Comparison of ENCODE assay signal across 20 cellular contexts in genomic region chr5:85646641-85647040, GRCh38.
"Had no signal": no experiment of that assay in that cellular context is flagged by ENCODE, and none has a peak within 500 bp of the region (broad histone marks: within the 10 kb centered on the region; RNA-seq: fewer than 3 reads in every experiment).

No MANE protein-coding gene starts in this region.

- H3K9me3 Mint-ChIP-seq: activated CD8-positive, alpha-beta T cell treated with anti-CD3 and anti-CD28 coated beads for 36 hours had no signal

- H3K36me3 ChIP-seq: adrenal gland, breast epithelium, esophagus muscularis mucosa, neutrophil, pancreas, transverse colon had no signal

- H3K27me3 Mint-ChIP-seq: activated CD4-positive, alpha-beta T cell treated with anti-CD3 and anti-CD28 coated beads, Interleukin-2, amount 10 ng/mL, durations not matched to agents 7 days and 5 days; activated CD8-positive, alpha-beta T cell treated with anti-CD3 and anti-CD28 coated beads for 36 hours; activated naive CD4-positive, alpha-beta T cell treated with anti-CD3 and anti-CD28 coated beads, Interleukin-2, amount 50 U/mL, for 24 hours; central memory CD8-positive, alpha-beta T cell; effector memory CD8-positive, alpha-beta T cell; natural killer cell treated with Interleukin-12 subunit alpha and Interleukin-12 subunit beta and Interleukin-15 and Interleukin-18, amount 100 ng/mL, for 72 hours had no signal

- H3K4me1 ChIP-seq: adrenal gland, breast epithelium, esophagus muscularis mucosa, pancreas, psoas muscle, transverse colon had no signal

- H3K4me3 Mint-ChIP-seq: activated CD4-positive, alpha-beta T cell treated with anti-CD3 and anti-CD28 coated beads, Interleukin-2, amount 10 ng/mL, durations not matched to agents 7 days and 5 days; activated CD8-positive, alpha-beta T cell treated with anti-CD3 and anti-CD28 coated beads for 36 hours; activated naive CD4-positive, alpha-beta T cell treated with anti-CD3 and anti-CD28 coated beads, Interleukin-2, amount 50 U/mL, for 24 hours; central memory CD8-positive, alpha-beta T cell; effector memory CD8-positive, alpha-beta T cell; natural killer cell treated with Interleukin-12 subunit alpha and Interleukin-12 subunit beta and Interleukin-15 and Interleukin-18, amount 100 ng/mL, for 72 hours had no signal

- H3K4me1 Mint-ChIP-seq: activated CD4-positive, alpha-beta T cell treated with anti-CD3 and anti-CD28 coated beads, Interleukin-2, amount 10 ng/mL, durations not matched to agents 7 days and 5 days; activated naive CD4-positive, alpha-beta T cell treated with anti-CD3 and anti-CD28 coated beads, Interleukin-2, amount 50 U/mL, for 24 hours; central memory CD8-positive, alpha-beta T cell had no signal

- H3K36me3 Mint-ChIP-seq: activated naive CD4-positive, alpha-beta T cell treated with anti-CD3 and anti-CD28 coated beads, Interleukin-2, amount 50 U/mL, for 24 hours had no signal

- DNase-seq: activated CD4-positive, alpha-beta T cell treated with anti-CD3 and anti-CD28 coated beads, Interleukin-2, amount 10 ng/mL, durations not matched to agents 7 days and 5 days; activated CD4-positive, CD25-positive, alpha-beta regulatory T cell treated with anti-CD3 and anti-CD28 coated beads, Interleukin-2, amount 50 U/mL, for 72 hours; activated CD8-positive, alpha-beta T cell treated with anti-CD3 and anti-CD28 coated beads for 36 hours; activated gamma-delta T cell treated with Interleukin-2 at 50 U/mL for 16 hours; activated T-cell treated with anti-CD3 and anti-CD28 coated beads, Interleukin-2, amount 50 U/mL, for 1 hour; adrenal gland; effector memory CD8-positive, alpha-beta T cell; head of caudate nucleus; hypothalamus; pancreas; psoas muscle; stimulated activated CD4-positive, alpha-beta T cell treated with anti-CD3 and anti-CD28 coated beads, Interleukin-4, amount 100 ng/mL, for 4 hours; transverse colon had no signal

- ATAC-seq: activated CD8-positive, alpha-beta T cell treated with anti-CD3 and anti-CD28 coated beads for 36 hours; effector memory CD8-positive, alpha-beta T cell; natural killer cell treated with Interleukin-12 subunit alpha and Interleukin-12 subunit beta and Interleukin-15 and Interleukin-18, amount 100 ng/mL, for 72 hours; pancreas; psoas muscle had no signal

- H3K4me3 ChIP-seq: adrenal gland, breast epithelium, dorsolateral prefrontal cortex, esophagus muscularis mucosa, pancreas, psoas muscle, transverse colon had no signal

- H3K27me3 ChIP-seq: adrenal gland, breast epithelium, dorsolateral prefrontal cortex, esophagus muscularis mucosa, neutrophil, pancreas, transverse colon had no signal

- H3K27ac Mint-ChIP-seq: activated CD4-positive, alpha-beta T cell treated with anti-CD3 and anti-CD28 coated beads, Interleukin-2, amount 10 ng/mL, durations not matched to agents 7 days and 5 days; activated CD8-positive, alpha-beta T cell treated with anti-CD3 and anti-CD28 coated beads for 36 hours; activated naive CD4-positive, alpha-beta T cell treated with anti-CD3 and anti-CD28 coated beads, Interleukin-2, amount 50 U/mL, for 24 hours; effector memory CD8-positive, alpha-beta T cell; natural killer cell treated with Interleukin-12 subunit alpha and Interleukin-12 subunit beta and Interleukin-15 and Interleukin-18, amount 100 ng/mL, for 72 hours had no signal

- H3K9me3 ChIP-seq: adrenal gland, breast epithelium, esophagus muscularis mucosa, neutrophil, pancreas, psoas muscle, transverse colon had no signal
